Comparison of ENCODE assay signal across 8 cellular contexts in the genomic region with DNA sequence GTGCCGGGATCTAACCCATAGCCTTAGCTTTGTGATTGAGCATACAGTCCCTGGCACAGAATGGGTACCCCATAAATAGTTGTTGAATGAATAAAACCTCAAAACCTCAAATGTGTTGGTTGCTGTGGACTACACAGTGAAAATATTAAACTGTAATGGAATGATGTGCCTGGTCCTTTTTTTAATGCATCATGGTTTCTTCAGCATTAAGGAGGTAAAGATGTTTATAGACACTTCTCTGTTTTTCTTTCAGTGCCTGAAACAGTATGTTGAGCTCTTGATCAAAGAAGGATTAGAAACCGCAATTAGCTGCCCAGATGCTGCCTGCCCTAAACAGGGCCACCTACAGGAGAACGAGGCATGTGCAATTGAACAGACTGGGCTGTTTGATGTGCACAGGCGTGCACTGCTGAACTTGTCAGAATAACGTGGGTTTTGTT.
DNase-seq lines count a peak whose midpoint lies in the region; ATAC-seq, FAIRE-seq and TF ChIP-seq lines count a peak whose summit lies in the region.

No MANE protein-coding gene starts in this region.

- DNase-seq in G401 (ENCODE audit: low spot score), result peak; percentile 73
- peak; percentile 65 for DNase-seq in NOMO-1 treated with DMSO at 0.1 percent for 48 hours (lab: John Stamatoyannopoulos, UW; ENCODE audit: unreplicated experiment)
- peak; percentile 89 for DNase-seq in astrocyte of the spinal cord (ENCODE audit: low read depth, low spot score)
- DNase-seq in midbrain (lab: John Stamatoyannopoulos, UW), result peak; percentile 68
- DNase-seq in mucosa of gallbladder (ENCODE audit: low spot score), result no peak
- no peak for DNase-seq in H54 (ENCODE audit: insufficient read length, low spot score)
- DNase-seq in HT-29 (ENCODE audit: low spot score), result no peak

- ATAC-seq in GM21723 (IDR thresholded peaks at IDR 0.05; ENCODE audit: unreplicated experiment), result peak; percentile 82

- no peak for FAIRE-seq in H54 (lab: Jason Lieb, UNC)

- in situ Hi-C loops in G401 (cut with HindIII; ENCODE audit: low sequenced_read_pairs), result no loop called here
- in situ Hi-C loops in astrocyte of the spinal cord (cut with HindIII; ENCODE audit: low sequenced_read_pairs), result loop anchor here (25.0 kb wide), 1 partner anchor 102 kb away; the partner anchor contains the start of gene RNF144A

- no peak for TF ChIP-seq POLR2A in H54 (IDR thresholded peaks at IDR 0.05; ENCODE audit: low read depth, low read length)

- TF ChIP-seq CTCF in astrocyte of the spinal cord (IDR thresholded peaks at IDR 0.05; ENCODE audit: low read depth, low read length), result peak; percentile 71

- no peak overlapping the region for H3K4me3 ChIP-seq in astrocyte of the spinal cord (ENCODE audit: low read depth, low read length)

Comparison
In these comparisons a context has a peak if more than half of its experiments do, and no peak if none do; other contexts are left out.
1. DNase-seq: peak in G401 (single experiment), NOMO-1 treated with DMSO at 0.1 percent for 48 hours (single experiment), astrocyte of the spinal cord (single experiment) and midbrain (single experiment); none in mucosa of gallbladder (single experiment), H54 (single experiment) and HT-29 (single experiment).